ENCODE assay signal across 13 cellular contexts in genomic region chr10:19931886-19932285, GRCh38.
DNase-seq lines count a peak whose midpoint lies in the region; ATAC-seq and TF ChIP-seq lines count a peak whose summit lies in the region.
"Had no signal": no experiment of that assay in that cellular context is flagged by ENCODE, and none has a peak within 500 bp of the region (broad histone marks: within the 10 kb centered on the region; RNA-seq: fewer than 3 reads in every experiment).

No MANE protein-coding gene starts in this region.

- H3K4me2 ChIP-seq in BLaER1, result peak overlapping the region; percentile 51

- peak overlapping the region; percentile 80 for H3K27ac Mint-ChIP-seq in MCF 10A (ENCODE audit: low read depth, unreplicated experiment)
- H3K27ac Mint-ChIP-seq: naive thymus-derived CD4-positive, alpha-beta T cell had no signal

- H3K9me3 ChIP-seq in BLaER1 (no peaks in the 10 kb centered on the region), left ventricle myocardium inferior (replicated peaks) (no peaks in the 10 kb centered on the region)

- H4K20me1 ChIP-seq in BLaER1, result no peaks in the 10 kb centered on the region

- DNase-seq in MCF 10A (ENCODE audit: unreplicated experiment), result no peak
- no peak for DNase-seq in left ventricle myocardium inferior
- peak; percentile 20 for DNase-seq in pulmonary artery endothelial cell (ENCODE audit: low read depth, low spot score)
- DNase-seq in activated gamma-delta T cell treated with Interleukin-2 at 50 U/mL for 16 hours, result no peak
- DNase-seq in NCI-H69 (lab: John Stamatoyannopoulos, UW), result no peak
- no peak for DNase-seq in iPS-NIHi11 (ENCODE audit: low spot score)
- DNase-seq: activated CD8-positive, alpha-beta memory T cell treated with anti-CD3 and anti-CD28 coated beads for 24 hours; naive thymus-derived CD4-positive, alpha-beta T cell; NCI-H1417 treated with DMSO at 0.1 percent for 48 hours; SIG-M5 had no signal

- no peak for TF ChIP-seq CTCF in MCF 10A (IDR thresholded peaks at IDR 0.05; ENCODE audit: unreplicated experiment)
- TF ChIP-seq CTCF in left ventricle myocardium inferior (IDR thresholded peaks at IDR 0.05; ENCODE audit: borderline replicate concordance), result no peak

- H3K4me1 ChIP-seq in BLaER1 (peaks cover 19% of the 10 kb centered on the region), left ventricle myocardium inferior (peaks cover 36% of the 10 kb centered on the region)

- BruUV-seq in MCF 10A (replicated peaks; lab: Mats Ljungman, UMichigan), result no TSS peak

- H3K36me3 ChIP-seq in BLaER1 (no peaks in the 10 kb centered on the region), left ventricle myocardium inferior (no peaks in the 10 kb centered on the region)

- no peak for ATAC-seq in HG02588 (IDR thresholded peaks at IDR 0.05; ENCODE audit: unreplicated experiment)
- ATAC-seq: naive thymus-derived CD4-positive, alpha-beta T cell had no signal

- CTCF ChIA-PET in MCF 10A (lab: Yijun Ruan, JAX), result interaction anchor here (0.6 to 1.1 kb wide), 7 partner anchors 9 to 114 kb away, joined by 3 to 5 read pairs (median 3); no protein-coding TSS in a partner anchor

- no peaks in the 10 kb centered on the region for H3K9me3 Mint-ChIP-seq in MCF 10A (ENCODE audit: unreplicated experiment)

- H3K27ac ChIP-seq in BLaER1 (no peak overlapping the region), left ventricle myocardium inferior (replicated peaks) (peak overlapping the region; percentile 83)

- H3K4me3 Mint-ChIP-seq in MCF 10A (ENCODE audit: unreplicated experiment), result peak overlapping the region; percentile 28
- H3K4me3 Mint-ChIP-seq: IgD-negative memory B cell; naive thymus-derived CD4-positive, alpha-beta T cell had no signal

- no peaks in the 10 kb centered on the region for H3K27me3 Mint-ChIP-seq in MCF 10A (ENCODE audit: insufficient read depth, unreplicated experiment)
- H3K27me3 Mint-ChIP-seq: IgD-negative memory B cell; naive thymus-derived CD4-positive, alpha-beta T cell had no signal

- intact Hi-C loops in MCF 10A (cut with micrococcal nuclease) (no loop called here), left ventricle myocardium inferior (cut with micrococcal nuclease) (no loop called here)

- POLR2A ChIA-PET in MCF 10A (lab: Yijun Ruan, JAX), result interaction anchor here (0.6 to 4.0 kb wide), 11 partner anchors 9 to 836 kb away, joined by 3 to 32 read pairs (median 8); partner anchors contain the start of gene PLXDC2

- H3K4me3 ChIP-seq in BLaER1, result no peak overlapping the region
- no peak overlapping the region for H3K4me3 ChIP-seq in left ventricle myocardium inferior

- H3K4me1 Mint-ChIP-seq in MCF 10A (ENCODE audit: insufficient read depth, unreplicated experiment), result peaks cover 41% of the 10 kb centered on the region
- H3K4me1 Mint-ChIP-seq: IgD-negative memory B cell had no signal

- no peak overlapping the region for H3K9ac ChIP-seq in BLaER1

- H3K27me3 ChIP-seq in BLaER1 (no peaks in the 10 kb centered on the region), left ventricle myocardium inferior (ENCODE audit: low read depth) (no peaks in the 10 kb centered on the region)

- H3K36me3 Mint-ChIP-seq in MCF 10A (ENCODE audit: insufficient read depth, unreplicated experiment), result no peaks in the 10 kb centered on the region
- H3K36me3 Mint-ChIP-seq: naive thymus-derived CD4-positive, alpha-beta T cell had no signal
